ENCODE assay signal across 8 cellular contexts in genomic region chr15:54082836-54083492, GRCh38.
DNase-seq lines count a peak whose midpoint lies in the region; ATAC-seq, FAIRE-seq and TF ChIP-seq lines count a peak whose summit lies in the region.

No MANE protein-coding gene starts in this region.

- H2AFZ ChIP-seq in GM12878 (ENCODE audit: control insufficient read depth, low read depth, low read length): no peak overlapping the region

- ATAC-seq in HG03432 (IDR thresholded peaks at IDR 0.05; ENCODE audit: unreplicated experiment) (peak; percentile 58), GM12878 (peak; percentile 68), GM21576 (IDR thresholded peaks at IDR 0.05; ENCODE audit: unreplicated experiment) (no peak)

- SMC1A ChIA-PET in GM12878 (lab: Charles Lee; ENCODE audit: uncharacterized antibody, unreplicated experiment): interaction anchor here (0.6 to 15.1 kb wide), 42 partner anchors 13 to 1084 kb away, joined by 3 to 164 read pairs (median 4); partner anchors contain the start of gene UNC13C

- RAD21 ChIA-PET in GM12878 (lab: Charles Lee; ENCODE audit: unreplicated experiment): interaction anchor here (0.9 to 11.1 kb wide), 39 partner anchors 8 to 1086 kb away, joined by 3 to 122 read pairs (median 5); partner anchors contain the start of gene UNC13C

- TF ChIP-seq CTCF in GM12878 (IDR thresholded peaks at IDR 0.05 in 2 of 3, conservative IDR thresholded peaks at IDR 0.05 in 1 of 3; ENCODE audit: control insufficient read depth in 2 of 3, extremely low read depth in 1 of 3, insufficient read depth in 1 of 3, low read depth in 3 of 3, low read length in 3 of 3): peak; percentile 56 to 80 (median 61)

- in situ Hi-C loops in GM12878 (cut with MboI): no loop called here

- no peak overlapping the region for H3K4me3 ChIP-seq in GM12878

- H3K9me3 ChIP-seq in GM12878 (replicated peaks; ENCODE audit: control insufficient read depth, insufficient read depth, low read length): no peaks in the 10 kb centered on the region; the same call in 2 of the 3 replicates

- CTCF ChIA-PET in GM12878 (lab: Yijun Ruan, JAX): interaction anchor here (0.7 to 4.7 kb wide), 46 partner anchors 8 to 1085 kb away, joined by 3 to 35 read pairs (median 4); partner anchors contain the start of gene UNC13C

- BruUV-seq in GM12878 (replicated peaks; lab: Mats Ljungman, UMichigan): no TSS peak

- no peak overlapping the region for H3K9ac ChIP-seq in GM12878 (ENCODE audit: control insufficient read depth, insufficient read depth, low read length)

- no peak overlapping the region for H3K27ac ChIP-seq in GM12878 (ENCODE audit: control insufficient read depth, insufficient read depth)

- H3K4me1 ChIP-seq in GM12878 (ENCODE audit: control insufficient read depth, insufficient read depth, low read length): no peaks in the 10 kb centered on the region

- peak; percentile 72 for TF ChIP-seq RAD21 in GM12878 (IDR thresholded peaks at IDR 0.05; ENCODE audit: insufficient read depth, low read depth, low read length)

- DNase-seq in NCI-H2227 (lab: John Stamatoyannopoulos, UW; ENCODE audit: unreplicated experiment): peak; percentile 15
- no peak for DNase-seq in NCI-H2227 treated with DMSO at 0.1 percent for 48 hours (lab: John Stamatoyannopoulos, UW)
- no peak for DNase-seq in GM12878 (ENCODE audit: low read depth, low spot score)
- DNase-seq in myocyte (ENCODE audit: low read depth): peak; percentile 17
- DNase-seq in T-helper 1 cell: no peak
- DNase-seq in NCI-H2107 treated with DMSO at 0.1 percent for 48 hours (lab: John Stamatoyannopoulos, UW; ENCODE audit: unreplicated experiment): no peak

- no peak for TF ChIP-seq POLR2A in GM12878 (IDR thresholded peaks at IDR 0.05; ENCODE audit: low read depth, low read length)

- intact Hi-C loops in GM12878 (cut with micrococcal nuclease; ENCODE audit: unreplicated experiment): loop anchor here (1.0 to 10.0 kb wide), 7 partner anchors 106 to 1086 kb away; partner anchors contain the start of gene UNC13C

- 5% methylated on average over 7 of the region's 7 CpGs for WGBS in GM12878 (ENCODE audit: insufficient coverage, insufficient replicate concordance, low lambda C conversion rate, missing lambda C conversion rate)

- H3K36me3 ChIP-seq in GM12878 (ENCODE audit: control insufficient read depth in 2 of 2, insufficient read depth in 2 of 2, low read length in 1 of 2): no peaks in the 10 kb centered on the region

- no peaks in the 10 kb centered on the region for H4K20me1 ChIP-seq in GM12878 (ENCODE audit: control insufficient read depth, insufficient read depth)

- POLR2A ChIA-PET in GM12878 (lab: Charles Lee): interaction anchor here (0.5 to 1.7 kb wide), 5 partner anchors 17 to 436 kb away, joined by 3 to 4 read pairs (median 3); no protein-coding TSS in a partner anchor

- H3K4me2 ChIP-seq in GM12878 (ENCODE audit: control insufficient read depth, insufficient read depth): no peak overlapping the region

- peak; percentile 35 for FAIRE-seq in GM12878 (lab: Jason Lieb, UNC)

- no peak for TF ChIP-seq EP300 in GM12878 (IDR thresholded peaks at IDR 0.05; ENCODE audit: borderline replicate concordance in 1 of 2, control insufficient read depth in 1 of 2, low read depth in 2 of 2, low read length in 2 of 2)

- no peaks in the 10 kb centered on the region for H3K79me2 ChIP-seq in GM12878 (ENCODE audit: control insufficient read depth, insufficient read depth, low read length)

- no peaks in the 10 kb centered on the region for H3K27me3 ChIP-seq in GM12878 (replicated peaks in 1 of 2; ENCODE audit: control insufficient read depth in 2 of 2, insufficient read depth in 2 of 2, low read length in 1 of 2)

TF ChIP-seq in GM12878, 131 proteins besides CTCF, POLR2A, EP300 and RAD21:
- TF ChIP-seq SUZ12 (IDR thresholded peaks at IDR 0.05; ENCODE audit: unreplicated experiment): no peak
- peak; percentile 56; the same call in 1 of the 2 replicates for TF ChIP-seq SMC3 (IDR thresholded peaks at IDR 0.05; ENCODE audit: borderline replicate concordance, low read length)
- TF ChIP-seq HSF1 (IDR thresholded peaks at IDR 0.05; ENCODE audit: low read depth, low read length): peak; percentile 40; the same call in 1 of the 2 replicates
- peak; percentile 14; the same call in 1 of the 3 replicates for TF ChIP-seq POU2F2 (IDR thresholded peaks at IDR 0.05; ENCODE audit: borderline replicate concordance, low read depth, low read length)

Comparison
In these comparisons a context has a peak if more than half of its experiments do, and no peak if none do; other contexts are left out.
1. DNase-seq: peak in NCI-H2227 (single experiment) and myocyte (single experiment); none in NCI-H2227 treated with DMSO at 0.1 percent for 48 hours (single experiment), GM12878 (single experiment), T-helper 1 cell (0 of 5) and NCI-H2107 treated with DMSO at 0.1 percent for 48 hours (single experiment).